In genomic region chr2:10515887-10516286, GRCh38 we compare ENCODE assay signal across 27 cellular contexts.
"Had no signal": no experiment of that assay in that cellular context is flagged by ENCODE, and none has a peak within 500 bp of the region (broad histone marks: within the 10 kb centered on the region; RNA-seq: fewer than 3 reads in every experiment).

No MANE protein-coding gene starts in this region.

- H3K9me3 ChIP-seq: testis had no signal

- H3K27ac ChIP-seq: ascending aorta, cardiac muscle cell, coronary artery, dorsolateral prefrontal cortex, heart left ventricle, spleen, testis, transverse colon had no signal

- H3K27me3 Mint-ChIP-seq: activated naive CD8-positive, alpha-beta T cell treated with anti-CD3 and anti-CD28 coated beads for 36 hours; naive thymus-derived CD8-positive, alpha-beta T cell had no signal

- DNase-seq: activated CD4-positive, alpha-beta T cell treated with anti-CD3 and anti-CD28 coated beads for 48 hours; activated CD4-positive, alpha-beta T cell treated with anti-CD3 and anti-CD28 coated beads, Interleukin-2, amount 50 U/mL, for 48 hours; activated effector memory CD4-positive, alpha-beta T cell treated with Interleukin-2 at 50 U/mL for 16 hours; activated naive CD4-positive, alpha-beta T cell treated with anti-CD3 and anti-CD28 coated beads for 36 hours; activated naive CD8-positive, alpha-beta T cell treated with anti-CD3 and anti-CD28 coated beads for 36 hours; effector memory CD4-positive, alpha-beta T cell; foreskin fibroblast; heart left ventricle; hypothalamus; immature natural killer cell; naive thymus-derived CD8-positive, alpha-beta T cell; posterior cingulate gyrus; right cardiac atrium; stimulated activated CD4-positive, alpha-beta T cell treated with anti-CD3 and anti-CD28 coated beads, Interleukin-2, amount 100 ng/mL, for 48 hours; stimulated activated naive CD4-positive, alpha-beta T cell treated with Interleukin-2 at 50 U/mL for 16 hours; T-helper 2 cell; testis; transverse colon had no signal

- H3K36me3 ChIP-seq: ascending aorta, cardiac muscle cell, heart left ventricle, spleen, transverse colon had no signal

- FAIRE-seq: endothelial cell of umbilical vein had no signal

- H3K4me3 ChIP-seq: ascending aorta, cardiac muscle cell, coronary artery, dorsolateral prefrontal cortex, heart left ventricle, spleen, testis, transverse colon had no signal

- H3K27ac Mint-ChIP-seq: activated naive CD4-positive, alpha-beta T cell treated with anti-CD3 and anti-CD28 coated beads for 36 hours; activated naive CD8-positive, alpha-beta T cell treated with anti-CD3 and anti-CD28 coated beads for 36 hours; brain; immature natural killer cell; memory B cell had no signal

- H3K27me3 ChIP-seq: ascending aorta, cardiac muscle cell, dorsolateral prefrontal cortex, heart left ventricle, spleen, testis, transverse colon had no signal

- H3K4me1 ChIP-seq: ascending aorta, heart left ventricle, spleen, testis, transverse colon had no signal

- H3K4me3 Mint-ChIP-seq: activated naive CD4-positive, alpha-beta T cell treated with anti-CD3 and anti-CD28 coated beads for 36 hours; activated naive CD8-positive, alpha-beta T cell treated with anti-CD3 and anti-CD28 coated beads for 36 hours; brain; immature natural killer cell; memory B cell; naive thymus-derived CD8-positive, alpha-beta T cell had no signal

- ATAC-seq: esophagus mucosa; heart left ventricle; naive thymus-derived CD8-positive, alpha-beta T cell; right cardiac atrium had no signal

- H3K4me1 Mint-ChIP-seq: activated naive CD8-positive, alpha-beta T cell treated with anti-CD3 and anti-CD28 coated beads for 36 hours; immature natural killer cell; memory B cell had no signal
